ENCODE assay signal across 14 cellular contexts in genomic region chr10:124448696-124449169, GRCh38. TPM values are rescaled to one million over a fixed set of nuclear protein-coding genes. Genes with fewer than 3 reads are reported as not detected.
DNase-seq lines count a peak whose midpoint lies in the region; ATAC-seq and TF ChIP-seq lines count a peak whose summit lies in the region.
"Had no signal": no experiment of that assay in that cellular context is flagged by ENCODE, and none has a peak within 500 bp of the region (broad histone marks: within the 10 kb centered on the region; RNA-seq: fewer than 3 reads in every experiment).

No MANE protein-coding gene starts in this region.

- no peak for TF ChIP-seq CTCF in Caco-2 (IDR thresholded peaks at IDR 0.05; ENCODE audit: insufficient read depth in 1 of 2, low read depth in 1 of 2, low read length in 1 of 2, severe bottlenecking in 1 of 2, unreplicated experiment in 1 of 2)
- TF ChIP-seq CTCF in endodermal cell (conservative IDR thresholded peaks at IDR 0.05), result peak; percentile 71
- TF ChIP-seq CTCF in neural cell (IDR thresholded peaks at IDR 0.05; ENCODE audit: poor library complexity, severe bottlenecking), result peak; percentile 23

- TF ChIP-seq RAD21 in neural cell (conservative IDR thresholded peaks at IDR 0.05), result no peak

- H3K9me3 ChIP-seq in Caco-2, result no peaks in the 10 kb centered on the region
- no peaks in the 10 kb centered on the region for H3K9me3 ChIP-seq in HUES6 (ENCODE audit: control insufficient read depth, insufficient read depth, low read depth, low read length)
- H3K9me3 ChIP-seq in endodermal cell (ENCODE audit: control insufficient read depth, low read length), result no peaks in the 10 kb centered on the region
- H3K9me3 ChIP-seq in neural cell (ENCODE audit: low read length), result no peaks in the 10 kb centered on the region
- H3K9me3 ChIP-seq: HAP-1 had no signal

- H3K4me3 Mint-ChIP-seq in Caco-2 (ENCODE audit: unreplicated experiment) (peak overlapping the region; percentile 75), endodermal cell (peak overlapping the region; percentile 61)
- H3K4me3 Mint-ChIP-seq: natural killer cell treated with Interleukin-12 subunit alpha and Interleukin-12 subunit beta and Interleukin-15 and Interleukin-18, amount 100 ng/mL, for 72 hours had no signal

- POLR2A ChIA-PET in Caco-2 (lab: Charles Lee), result no interaction called here

- H3K4me3 ChIP-seq in Caco-2 (ENCODE audit: low read depth, low read length) (peak overlapping the region; percentile 12; the same call in 1 of the 2 replicates), HUES6 (ENCODE audit: low read depth, low read length) (peak overlapping the region; percentile 58), endodermal cell (ENCODE audit: low read length) (peak overlapping the region; percentile 75), neural cell (ENCODE audit: low read length) (peak overlapping the region; percentile 65)

- intact Hi-C loops in Caco-2 (cut with micrococcal nuclease; ENCODE audit: unreplicated experiment), result loop anchor here (2.0 kb wide), 1 partner anchor 22 kb away; no protein-coding TSS in a partner anchor

- DNase-seq in Caco-2, result no peak
- peak; percentile 77 for DNase-seq in endodermal cell
- DNase-seq in GM03348 (ENCODE audit: low spot score), result no peak
- DNase-seq: CD4-positive, alpha-beta T cell; OCI-M1; stimulated activated CD4-positive, alpha-beta T cell treated with anti-CD3 and anti-CD28 coated beads, Interleukin-15, amount 100 ng/mL, for 24 hours had no signal

- H3K27ac ChIP-seq in HUES6 (ENCODE audit: low read depth, low read length) (no peak overlapping the region), endodermal cell (ENCODE audit: low read depth, low read length) (no peak overlapping the region), neural cell (ENCODE audit: low read length) (no peak overlapping the region)

- H3K9ac ChIP-seq in HUES6 (ENCODE audit: low read length), result peak overlapping the region; percentile 79
- no peak overlapping the region for H3K9ac ChIP-seq in endodermal cell (ENCODE audit: extremely low read depth, low read length, poor library complexity, severe bottlenecking)
- no peak overlapping the region for H3K9ac ChIP-seq in neural cell (ENCODE audit: low read length)

- H3K4me1 ChIP-seq in Caco-2, result peaks cover 22% of the 10 kb centered on the region
- peaks cover 26% of the 10 kb centered on the region for H3K4me1 ChIP-seq in HUES6 (ENCODE audit: control insufficient read depth, insufficient read depth, low read length)
- peaks cover 10% of the 10 kb centered on the region for H3K4me1 ChIP-seq in endodermal cell (ENCODE audit: control insufficient read depth, insufficient read depth, low read length)

- H3K79me2 ChIP-seq in neural cell (replicated peaks; ENCODE audit: insufficient read depth, low read length), result no peaks in the 10 kb centered on the region

- H3K4me1 Mint-ChIP-seq in Caco-2 (ENCODE audit: low read depth, unreplicated experiment), result peaks cover 6% of the 10 kb centered on the region
- H3K4me1 Mint-ChIP-seq in endodermal cell, result peaks cover 36% of the 10 kb centered on the region

- H3F3A ChIP-seq in neural cell (ENCODE audit: insufficient read depth, low read length, poor library complexity, severe bottlenecking), result no peaks in the 10 kb centered on the region

- H3K36me3 ChIP-seq in Caco-2 (ENCODE audit: control insufficient read depth, insufficient read depth, low read length) (no peaks in the 10 kb centered on the region), HUES6 (ENCODE audit: control insufficient read depth, insufficient read depth, low read length) (no peaks in the 10 kb centered on the region), endodermal cell (ENCODE audit: control insufficient read depth, insufficient read depth, low read length) (no peaks in the 10 kb centered on the region), neural cell (ENCODE audit: insufficient read depth, low read length) (no peaks in the 10 kb centered on the region)
- H3K36me3 ChIP-seq: HAP-1 had no signal

- TF ChIP-seq EP300 in neural cell (conservative IDR thresholded peaks at IDR 0.05; ENCODE audit: poor library complexity, severe bottlenecking), result no peak

- no peaks in the 10 kb centered on the region for H3K9me2 ChIP-seq in neural cell (ENCODE audit: insufficient read depth, low read length)

- H3K27me3 ChIP-seq in Caco-2 (replicated peaks; ENCODE audit: control insufficient read depth, insufficient read depth, low read length) (peaks cover 2% of the 10 kb centered on the region), HUES6 (ENCODE audit: control insufficient read depth, insufficient read depth, low read length) (peaks cover 56% of the 10 kb centered on the region), endodermal cell (ENCODE audit: control insufficient read depth, insufficient read depth, low read length, poor library complexity, severe bottlenecking) (peaks cover 61% of the 10 kb centered on the region), neural cell (ENCODE audit: insufficient read depth, low read depth, low read length) (peaks cover 87% of the 10 kb centered on the region)

- no peaks in the 10 kb centered on the region for H4K20me1 ChIP-seq in neural cell (ENCODE audit: insufficient read depth)

- WGBS in endodermal cell (ENCODE audit: insufficient coverage in 1 of 2, insufficient read length in 1 of 2), 2 experiments, result 0 to 1% methylated on average over 7 to 26 of the region's 26 CpGs

- H3K4me2 ChIP-seq in neural cell (ENCODE audit: low read length), result no peak overlapping the region

- H2AFZ ChIP-seq in neural cell (ENCODE audit: low read depth, low read length), result no peak overlapping the region

- no TSS peak for BruUV-seq in Caco-2 (replicated peaks; lab: Mats Ljungman, UMichigan)

- H3K9me3 Mint-ChIP-seq in Caco-2 (ENCODE audit: unreplicated experiment) (no peaks in the 10 kb centered on the region), endodermal cell (no peaks in the 10 kb centered on the region)
- H3K9me3 Mint-ChIP-seq: CD4-positive, alpha-beta T cell; natural killer cell treated with Interleukin-12 subunit alpha and Interleukin-12 subunit beta and Interleukin-15 and Interleukin-18, amount 100 ng/mL, for 72 hours had no signal

- ATAC-seq in GM18907 (IDR thresholded peaks at IDR 0.05; ENCODE audit: unreplicated experiment), result no peak
- ATAC-seq in HG02610 (IDR thresholded peaks at IDR 0.05; ENCODE audit: unreplicated experiment), result no peak
- ATAC-seq in HG02973 (IDR thresholded peaks at IDR 0.05; ENCODE audit: unreplicated experiment), result no peak
- ATAC-seq: natural killer cell treated with Interleukin-12 subunit alpha and Interleukin-12 subunit beta and Interleukin-15 and Interleukin-18, amount 100 ng/mL, for 72 hours had no signal

- peaks cover 19% of the 10 kb centered on the region for H3K27me3 Mint-ChIP-seq in Caco-2 (ENCODE audit: insufficient read depth, unreplicated experiment)
- peaks cover 85% of the 10 kb centered on the region for H3K27me3 Mint-ChIP-seq in endodermal cell (ENCODE audit: insufficient read depth)

- CTCF ChIA-PET in Caco-2 (lab: Charles Lee), result interaction anchor here (0.6 to 1.4 kb wide), 2 partner anchors 13 to 30 kb away, joined by 3 read pairs; partner anchors contain the start of genes LHPP and OAT

- no peaks in the 10 kb centered on the region for H3K36me3 Mint-ChIP-seq in Caco-2 (ENCODE audit: insufficient read depth, unreplicated experiment)
- H3K36me3 Mint-ChIP-seq in endodermal cell (ENCODE audit: low read depth), result no peaks in the 10 kb centered on the region
- H3K36me3 Mint-ChIP-seq: natural killer cell treated with Interleukin-12 subunit alpha and Interleukin-12 subunit beta and Interleukin-15 and Interleukin-18, amount 100 ng/mL, for 72 hours had no signal

- no peak overlapping the region for H3K27ac Mint-ChIP-seq in Caco-2 (ENCODE audit: unreplicated experiment)
- no peak overlapping the region for H3K27ac Mint-ChIP-seq in endodermal cell
- H3K27ac Mint-ChIP-seq: CD4-positive, alpha-beta T cell; natural killer cell treated with Interleukin-12 subunit alpha and Interleukin-12 subunit beta and Interleukin-15 and Interleukin-18, amount 100 ng/mL, for 72 hours had no signal

TF ChIP-seq in neural cell, 6 proteins besides CTCF, POLR2A, EP300 and RAD21:
- no peak for TF ChIP-seq MXI1 (conservative IDR thresholded peaks at IDR 0.05; ENCODE audit: poor library complexity, severe bottlenecking)
- TF ChIP-seq EZH2 (IDR thresholded peaks at IDR 0.05; ENCODE audit: borderline replicate concordance, insufficient read depth, low read length, poor library complexity, severe bottlenecking), result peak; percentile 6

RNA-seq across cellular contexts. Expression of gene NKX1-2, which starts 1.1 kb away (rescaled TPM):
- total RNA-seq in Caco-2 (2022) (2.0 and 2.8 TPM in 2 replicates), endodermal cell (1 to 10 TPM; 2.3 to 3.3 TPM)
- polyA plus RNA-seq in endodermal cell (2013, experiment 1 of 2), result 3.0 TPM
- 1.2 TPM for polyA plus RNA-seq in endodermal cell (2013, experiment 2 of 2)
- polyA plus RNA-seq in neural cell, result 0.16 and 0.19 TPM in 2 replicates
- 0.35 and 0.73 TPM in 2 replicates for polyA minus RNA-seq in neural cell
- total RNA-seq: CD4-positive, alpha-beta T cell; natural killer cell treated with Interleukin-12 subunit alpha and Interleukin-12 subunit beta and Interleukin-15 and Interleukin-18, amount 100 ng/mL, for 72 hours; T-helper 2 cell treated with Interferon-gamma antibody and Interleukin-4, amounts not matched to agents 100 ng/mL and 5 ng/mL, for 36 hours had no signal

RNA-seq across cellular contexts. Expression of gene LHPP, which starts 12.9 kb away (rescaled TPM):
- total RNA-seq in Caco-2 (2022) (10.5 and 15.9 TPM in 2 replicates), endodermal cell (10 to 100 TPM; 23.3 to 24.8 TPM)
- 13.3 TPM for polyA plus RNA-seq in endodermal cell (2013, experiment 1 of 2)
- polyA plus RNA-seq in endodermal cell (2013, experiment 2 of 2), result 10.6 TPM
- polyA plus RNA-seq in neural cell, result 16.0 and 24.7 TPM in 2 replicates
- polyA minus RNA-seq in neural cell, result 15.0 and 17.8 TPM in 2 replicates

RNA-seq across cellular contexts. Expression of gene OAT, which starts 30.0 kb away (rescaled TPM):
- total RNA-seq in Caco-2 (2022) (312 and 316 TPM in 2 replicates), endodermal cell (10 to 100 TPM; 58.6 to 71.6 TPM)
- 36.5 TPM for polyA plus RNA-seq in endodermal cell (2013, experiment 1 of 2)
- polyA plus RNA-seq in endodermal cell (2013, experiment 2 of 2), result 37.6 TPM
- polyA plus RNA-seq in neural cell, result 129 and 132 TPM in 2 replicates
- polyA minus RNA-seq in neural cell, result 79.6 and 90.1 TPM in 2 replicates

Comparison
In these comparisons a context has a peak if more than half of its experiments do, and no peak if none do; other contexts are left out.
1. H3K4me3 ChIP-seq: peak in every context shown above with its lines; median percentile 75 in endodermal cell; 65 in neural cell; 58 in HUES6; 12 in Caco-2.
2. CTCF ChIP-seq: peak in endodermal cell (single experiment) and neural cell (single experiment); none in Caco-2 (0 of 2).